9 cellular contexts compared by ENCODE assay signal in the genomic region with DNA sequence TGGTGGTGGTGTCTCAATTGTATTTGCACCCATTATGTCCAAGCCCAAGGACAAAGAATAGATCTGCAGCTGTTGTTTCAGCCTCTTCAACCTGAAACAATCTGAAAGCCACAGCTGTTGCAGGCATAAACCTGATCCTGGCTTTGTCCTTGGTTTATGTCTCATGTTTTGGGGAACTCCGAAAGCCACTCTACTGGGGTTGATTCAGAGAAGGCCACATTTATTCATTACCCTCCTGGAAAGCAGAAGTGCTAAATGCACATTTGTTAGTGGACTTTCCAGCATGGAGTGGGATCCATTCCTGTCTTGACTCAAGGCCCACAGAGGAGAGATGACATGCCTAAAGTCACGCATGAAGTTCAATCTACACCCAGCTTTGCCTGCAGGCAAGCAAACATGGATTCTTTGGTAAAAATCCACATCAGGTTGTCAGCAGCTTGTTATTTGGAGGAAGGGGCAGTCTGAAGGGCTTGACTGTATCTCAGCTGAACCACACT. TPM values are rescaled to one million over a fixed set of nuclear protein-coding genes. Genes with fewer than 3 reads are reported as not detected.
A peak's percentile ranks its signal among the peaks of the same experiment; 100 is the strongest.
DNase-seq lines count a peak whose midpoint lies in the region; ATAC-seq and TF ChIP-seq lines count a peak whose summit lies in the region.
"Had no signal": no experiment of that assay in that cellular context is flagged by ENCODE, and none has a peak within 500 bp of the region (broad histone marks: within the 10 kb centered on the region; RNA-seq: fewer than 3 reads in every experiment).

No MANE protein-coding gene starts in this region.

- H4K20me1 ChIP-seq in OCI-LY3 (ENCODE audit: insufficient read depth, low read length): no peaks in the 10 kb centered on the region

- peak; percentile 10 for DNase-seq in NCI-H748 (lab: John Stamatoyannopoulos, UW; ENCODE audit: unreplicated experiment)
- no peak for DNase-seq in NCI-H748 treated with DMSO at 0.1 percent for 48 hours (lab: John Stamatoyannopoulos, UW)
- no peak for DNase-seq in sigmoid colon
- no peak for DNase-seq in AG20443 (ENCODE audit: low spot score)
- no peak for DNase-seq in NK-92 (lab: John Stamatoyannopoulos, UW; ENCODE audit: unreplicated experiment)

- peak; percentile 67 for ATAC-seq in HG02571 (IDR thresholded peaks at IDR 0.05; ENCODE audit: unreplicated experiment)
- no peak for ATAC-seq in HG03139 (IDR thresholded peaks at IDR 0.05; ENCODE audit: unreplicated experiment)

- H3K9me3 ChIP-seq in OCI-LY3 (ENCODE audit: insufficient read depth, low read length) (no peaks in the 10 kb centered on the region), sigmoid colon (no peaks in the 10 kb centered on the region)

- H3K36me3 ChIP-seq in OCI-LY3 (replicated peaks; ENCODE audit: low read depth, low read length): no peaks in the 10 kb centered on the region
- H3K36me3 ChIP-seq in sigmoid colon: no peaks in the 10 kb centered on the region

- intact Hi-C loops in sigmoid colon (cut with DNase I): no loop called here

- H3K79me2 ChIP-seq in OCI-LY3 (ENCODE audit: low read length): no peaks in the 10 kb centered on the region

- peak overlapping the region; percentile 82; the same call in 1 of the 2 replicates for H2AFZ ChIP-seq in OCI-LY3 (ENCODE audit: low read depth, low read length)

- H3K4me2 ChIP-seq in OCI-LY3 (ENCODE audit: low read length): peak overlapping the region; percentile 58

- H3K4me1 ChIP-seq in OCI-LY3 (ENCODE audit: low read length) (peaks cover 50% of the 10 kb centered on the region), sigmoid colon (peaks cover 0 to 17% (median 11%) of the 10 kb centered on the region in 4 donors)

- 85 to 87% methylated on average over 2 of the region's 2 CpGs for WGBS in sigmoid colon, 2 donors

- H3K4me3 ChIP-seq in OCI-LY3 (ENCODE audit: low read length): no peak overlapping the region
- no peak overlapping the region for H3K4me3 ChIP-seq in sigmoid colon

- no peak for TF ChIP-seq POLR2A in sigmoid colon (IDR thresholded peaks at IDR 0.05)

- H3K27ac ChIP-seq in OCI-LY3 (ENCODE audit: low read length) (peak overlapping the region; percentile 89), sigmoid colon (peak overlapping the region in 3 of 4 donors; percentile 23 to 58 (median 52))

- TF ChIP-seq EP300 in sigmoid colon (IDR thresholded peaks at IDR 0.05): no peak

- no peaks in the 10 kb centered on the region for H3K27me3 ChIP-seq in OCI-LY3 (ENCODE audit: low read depth, low read length)
- no peaks in the 10 kb centered on the region for H3K27me3 ChIP-seq in sigmoid colon

- no peak for TF ChIP-seq CTCF in OCI-LY3 (IDR thresholded peaks at IDR 0.05; ENCODE audit: low read depth, low read length)
- no peak for TF ChIP-seq CTCF in sigmoid colon (IDR thresholded peaks at IDR 0.05)

- peak overlapping the region; percentile 58; the same call in 1 of the 2 replicates for H3K9ac ChIP-seq in OCI-LY3 (ENCODE audit: low read length)

RNA-seq across cellular contexts. Expression of a gene that starts 36.0 kb away (rescaled TPM):
- 10 to 100 TPM; 18.8 to 53.2 (median 35.0) TPM for total RNA-seq in sigmoid colon
- polyA plus RNA-seq in sigmoid colon: 10 to 100 TPM in 1 of 3 donors, 1 to 10 TPM in 2; 1.2 to 16.3 (median 1.2) TPM

RNA-seq across cellular contexts. Expression of a gene that starts 40.6 kb away (rescaled TPM):
- total RNA-seq in sigmoid colon: under 1 TPM in 2 of 4 donors, not detected in 2; 0.33 to 0.55 TPM
- polyA plus RNA-seq in sigmoid colon: under 1 TPM in 1 of 3 donors, not detected in 2; 0.12 TPM
- total RNA-seq: NCI-H460 had no signal

RNA-seq across cellular contexts. Expression of a gene that starts 59.7 kb away (rescaled TPM):
- total RNA-seq in sigmoid colon: not detected
- under 1 TPM in 1 of 3 donors, not detected in 2; 0.48 TPM for polyA plus RNA-seq in sigmoid colon
- total RNA-seq: NCI-H460 had no signal
